In the genomic region with DNA sequence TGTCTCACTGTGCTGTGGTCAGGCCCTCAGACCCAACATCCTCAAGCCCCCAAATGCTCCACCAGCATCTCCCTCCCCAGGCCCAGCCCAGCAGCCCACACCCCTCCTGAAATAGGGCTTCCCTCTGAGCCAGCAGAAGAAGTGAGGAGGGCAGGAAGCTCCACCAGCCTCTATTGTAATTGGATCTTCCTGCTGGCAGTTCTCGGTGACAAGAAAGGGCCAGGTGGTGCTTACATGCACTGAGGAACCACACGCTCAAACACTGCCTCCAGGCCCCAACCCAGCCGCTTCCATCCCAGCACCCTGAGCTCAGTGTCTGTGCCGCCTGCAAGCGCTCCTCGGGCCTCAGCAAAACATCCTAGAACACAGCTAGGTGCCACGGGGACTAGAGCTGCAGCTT, we compare ENCODE assay signal across 20 cellular contexts.
"Had no signal": no experiment of that assay in that cellular context is flagged by ENCODE, and none has a peak within 500 bp of the region (broad histone marks: within the 10 kb centered on the region; RNA-seq: fewer than 3 reads in every experiment).

No MANE protein-coding gene starts in this region.

- H3K4me3 ChIP-seq: lung, prostate gland, transverse colon had no signal

- DNase-seq: activated CD4-positive, alpha-beta T cell treated with anti-CD3 and anti-CD28 coated beads for 4 hours; activated effector memory CD4-positive, alpha-beta T cell treated with Interleukin-2 at 50 U/mL for 16 hours; activated T-cell treated with anti-CD3 and anti-CD28 coated beads, Interleukin-2, amount 50 U/mL, for 24 hours; amygdala; brain microvascular endothelial cell; cerebellar nuclear complex; dermis blood vessel endothelial cell; glutamatergic neuron; midbrain; naive B cell; nucleus accumbens; stimulated activated naive CD4-positive, alpha-beta T cell; substantia nigra; T-cell; transverse colon had no signal

- H3K27ac ChIP-seq: brain microvascular endothelial cell, prostate gland, transverse colon, VCaP had no signal

- H3K4me3 Mint-ChIP-seq: activated naive CD4-positive, alpha-beta T cell treated with anti-CD3 and anti-CD28 coated beads, Interleukin-2, amount 50 U/mL, for 24 hours; activated T-cell treated with anti-CD3 and anti-CD28 coated beads, Interleukin-2, amount 50 U/mL, for 24 hours; naive B cell; T-cell had no signal

- H3K27me3 ChIP-seq: brain microvascular endothelial cell, transverse colon had no signal

- ATAC-seq: sciatic nerve, T-cell had no signal

- H3K27ac Mint-ChIP-seq: activated naive CD4-positive, alpha-beta T cell treated with anti-CD3 and anti-CD28 coated beads, Interleukin-2, amount 50 U/mL, for 24 hours; activated T-cell treated with anti-CD3 and anti-CD28 coated beads, Interleukin-2, amount 50 U/mL, for 24 hours; T-cell had no signal

- H3K27me3 Mint-ChIP-seq: activated naive CD4-positive, alpha-beta T cell treated with anti-CD3 and anti-CD28 coated beads, Interleukin-2, amount 50 U/mL, for 24 hours; activated T-cell treated with anti-CD3 and anti-CD28 coated beads, Interleukin-2, amount 50 U/mL, for 24 hours; T-cell had no signal

- H3K9me3 ChIP-seq: prostate gland, transverse colon had no signal

- H3K9me3 Mint-ChIP-seq: activated naive CD4-positive, alpha-beta T cell treated with anti-CD3 and anti-CD28 coated beads, Interleukin-2, amount 50 U/mL, for 24 hours; activated T-cell treated with anti-CD3 and anti-CD28 coated beads, Interleukin-2, amount 50 U/mL, for 24 hours; T-cell had no signal

- H3K36me3 ChIP-seq: brain microvascular endothelial cell, prostate gland, transverse colon had no signal

- H3K4me1 ChIP-seq: prostate gland, transverse colon had no signal
